12 cellular contexts compared by ENCODE assay signal in the genomic region with DNA sequence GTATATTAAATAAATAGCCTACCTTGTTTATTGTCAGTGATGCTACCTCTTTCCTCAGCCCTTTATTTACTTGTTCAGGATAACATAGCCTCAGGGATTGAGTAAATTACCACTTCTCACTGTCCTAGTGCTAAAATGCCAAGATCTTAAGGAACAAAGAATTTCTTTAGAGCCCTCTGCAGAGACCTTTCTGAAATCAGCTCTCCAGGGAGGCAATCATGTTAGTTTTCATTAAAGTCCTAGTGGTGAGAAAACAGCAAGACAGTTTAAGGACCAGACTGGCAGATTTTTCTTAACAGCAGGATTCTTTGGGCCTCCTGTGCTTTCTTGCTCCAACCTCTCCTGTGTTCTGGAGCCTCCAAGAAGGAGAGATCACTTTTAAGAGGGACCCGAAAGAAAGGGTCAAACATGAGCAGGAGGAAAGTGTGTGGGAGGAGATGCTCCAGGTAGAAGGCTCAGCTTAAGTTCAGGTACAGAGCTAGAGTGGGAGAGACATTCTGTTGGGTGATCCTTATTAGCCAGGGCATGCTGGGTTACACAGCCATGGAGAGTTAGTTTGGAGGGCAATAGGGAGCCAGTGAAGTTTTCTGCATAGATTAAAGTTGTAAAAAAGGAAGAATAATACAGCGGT. TPM values are rescaled to one million over a fixed set of nuclear protein-coding genes. Genes with fewer than 3 reads are reported as not detected.
DNase-seq lines count a peak whose midpoint lies in the region; TF ChIP-seq lines count a peak whose summit lies in the region.
"Had no signal": no experiment of that assay in that cellular context is flagged by ENCODE, and none has a peak within 500 bp of the region (broad histone marks: within the 10 kb centered on the region; RNA-seq: fewer than 3 reads in every experiment).

No MANE protein-coding gene starts in this region.

- peak; percentile 29 for DNase-seq in A673 (ENCODE audit: low spot score)
- peak; percentile 50 for DNase-seq in ELR (ENCODE audit: low read depth)
- no peak for DNase-seq in activated T-helper 2 cell treated with anti-CD3 and anti-CD28 coated beads, Interferon-gamma antibody, Interleukin-2, Interleukin-4, amounts not matched to agents 10 μg/mL and 5 μg/mL and 100 μg/mL, durations not matched to agents 14 hours and 24 hours and 36 hours (ENCODE audit: low spot score)
- DNase-seq in hepatic stellate cell (ENCODE audit: low spot score) = no peak
- no peak for DNase-seq in lower leg skin (ENCODE audit: low spot score in 2 of 2)
- DNase-seq in dorsolateral prefrontal cortex = no peak
- no peak for DNase-seq in Ammon's horn (ENCODE audit: low spot score)
- DNase-seq: DMS79 treated with DMSO at 0.1 percent for 48 hours, NCI-H1105, SIG-M5 had no signal

- H3K36me3 ChIP-seq in A673 (ENCODE audit: insufficient read depth, low read length, poor library complexity, severe bottlenecking) = no peaks in the 10 kb centered on the region
- H3K36me3 ChIP-seq: neutrophil had no signal

- no peaks in the 10 kb centered on the region for H3K9me3 ChIP-seq in A673 (ENCODE audit: low read depth, low read length, poor library complexity, severe bottlenecking)
- H3K9me3 ChIP-seq: neutrophil had no signal

- BruUV-seq in A673 (replicated peaks; lab: Mats Ljungman, UMichigan) = no TSS peak

- H3K27ac ChIP-seq in A673 (ENCODE audit: low read depth, low read length, poor library complexity, severe bottlenecking) (no peak overlapping the region), layer of hippocampus (ENCODE audit: low read depth, low read length) (peak overlapping the region; percentile 43), dorsolateral prefrontal cortex (peak overlapping the region in 4 of 59 donors; percentile 5 to 32 (median 26))
- H3K27ac ChIP-seq: neutrophil had no signal

- WGBS in lower leg skin, 2 donors = 77 to 85% methylated on average over 2 of the region's 2 CpGs

- no peaks in the 10 kb centered on the region for H3K4me1 ChIP-seq in A673 (ENCODE audit: insufficient read depth, low read length, poor library complexity, severe bottlenecking)

- POLR2A ChIA-PET in A673 (lab: Charles Lee; ENCODE audit: low non-redundant PET) = no interaction called here

- peaks cover 1% of the 10 kb centered on the region for H3K4me1 Mint-ChIP-seq in activated T-helper 2 cell treated with anti-CD3 and anti-CD28 coated beads, Interferon-gamma antibody, Interleukin-2, Interleukin-4, amounts not matched to agents 10 μg/mL and 5 μg/mL and 100 μg/mL, durations not matched to agents 14 hours and 24 hours and 36 hours (ENCODE audit: low read depth)

- H3K4me3 ChIP-seq in A673 (ENCODE audit: low read depth, low read length, poor library complexity, severe bottlenecking) (no peak overlapping the region), lower leg skin (ENCODE audit: low read depth, poor library complexity, severe bottlenecking) (no peak overlapping the region), dorsolateral prefrontal cortex (no peak overlapping the region)

- H3K4me3 Mint-ChIP-seq in activated T-helper 2 cell treated with anti-CD3 and anti-CD28 coated beads, Interferon-gamma antibody, Interleukin-2, Interleukin-4, amounts not matched to agents 10 μg/mL and 5 μg/mL and 100 μg/mL, durations not matched to agents 14 hours and 24 hours and 36 hours (ENCODE audit: low read depth) = peak overlapping the region; percentile 9

- CTCF ChIA-PET in A673 (lab: Charles Lee) = no interaction called here

- H3K9me3 Mint-ChIP-seq in activated T-helper 2 cell treated with anti-CD3 and anti-CD28 coated beads, Interferon-gamma antibody, Interleukin-2, Interleukin-4, amounts not matched to agents 10 μg/mL and 5 μg/mL and 100 μg/mL, durations not matched to agents 14 hours and 24 hours and 36 hours = no peaks in the 10 kb centered on the region

- H3K27me3 ChIP-seq in A673 (replicated peaks; ENCODE audit: insufficient read depth, low read depth, low read length, poor library complexity) (peaks cover 68% of the 10 kb centered on the region), layer of hippocampus (ENCODE audit: control insufficient read depth, insufficient read depth, low read length) (peaks cover 6% of the 10 kb centered on the region), dorsolateral prefrontal cortex (peaks cover 0 to 68% (median 28%) of the 10 kb centered on the region in 45 donors)

- TF ChIP-seq CTCF in A673 (conservative IDR thresholded peaks at IDR 0.05; ENCODE audit: low read depth, low read length) (no peak), lower leg skin (IDR thresholded peaks at IDR 0.05) (no peak), dorsolateral prefrontal cortex (IDR thresholded peaks at IDR 0.05 in 54 of 56, conservative IDR thresholded peaks at IDR 0.05 in 2 of 56; ENCODE audit: low read depth in 1 of 56, partially characterized antibody in 56 of 56) (peak in 2 of 56 donors; percentile 12 to 16)

- no peak for TF ChIP-seq POLR2A in lower leg skin (IDR thresholded peaks at IDR 0.05)

- H3K27ac Mint-ChIP-seq in activated T-helper 2 cell treated with anti-CD3 and anti-CD28 coated beads, Interferon-gamma antibody, Interleukin-2, Interleukin-4, amounts not matched to agents 10 μg/mL and 5 μg/mL and 100 μg/mL, durations not matched to agents 14 hours and 24 hours and 36 hours = no peak overlapping the region

- H3K36me3 Mint-ChIP-seq in activated T-helper 2 cell treated with anti-CD3 and anti-CD28 coated beads, Interferon-gamma antibody, Interleukin-2, Interleukin-4, amounts not matched to agents 10 μg/mL and 5 μg/mL and 100 μg/mL, durations not matched to agents 14 hours and 24 hours and 36 hours (ENCODE audit: low read depth) = no peaks in the 10 kb centered on the region

- intact Hi-C loops in A673 (cut with micrococcal nuclease; ENCODE audit: unreplicated experiment) = no loop called here
- intact Hi-C loops in activated T-helper 2 cell treated with anti-CD3 and anti-CD28 coated beads, Interferon-gamma antibody, Interleukin-2, Interleukin-4, amounts not matched to agents 10 μg/mL and 5 μg/mL and 100 μg/mL, durations not matched to agents 14 hours and 24 hours and 36 hours (cut with micrococcal nuclease) = no loop called here
- intact Hi-C loops in lower leg skin (cut with DNase I; ENCODE audit: low total_unique reads) = no loop called here
- intact Hi-C loops in dorsolateral prefrontal cortex (cut with DNase I) = no loop called here

- H3K27me3 Mint-ChIP-seq in activated T-helper 2 cell treated with anti-CD3 and anti-CD28 coated beads, Interferon-gamma antibody, Interleukin-2, Interleukin-4, amounts not matched to agents 10 μg/mL and 5 μg/mL and 100 μg/mL, durations not matched to agents 14 hours and 24 hours and 36 hours (ENCODE audit: low read depth) = peaks cover 53% of the 10 kb centered on the region

RNA-seq across cellular contexts. Expression of a gene that starts 1.2 kb away (rescaled TPM):
- total RNA-seq in A673 (2021) = 0.26 and 0.31 TPM in 2 replicates
- 0.02 TPM in 2 replicates for total RNA-seq in activated T-helper 2 cell treated with anti-CD3 and anti-CD28 coated beads, Interferon-gamma antibody, Interleukin-2, Interleukin-4, amounts not matched to agents 10 μg/mL and 5 μg/mL and 100 μg/mL, durations not matched to agents 14 hours and 24 hours and 36 hours
- 1 to 10 TPM in 2 of 4 donors, under 1 TPM in 2; 0.25 to 2.7 (median 1.1) TPM for total RNA-seq in lower leg skin
- 10 to 100 TPM in 74 of 120 experiments, 1 to 10 TPM in 46; 6.1 to 24.1 (median 10.6) TPM for total RNA-seq in dorsolateral prefrontal cortex

Comparison
In these comparisons a context has a peak if more than half of its experiments do, and no peak if none do; other contexts are left out.
1. DNase-seq: peak in A673 (single experiment) and ELR (single experiment); none in activated T-helper 2 cell treated with anti-CD3 and anti-CD28 coated beads, Interferon-gamma antibody, Interleukin-2, Interleukin-4, amounts not matched to agents 10 μg/mL and 5 μg/mL and 100 μg/mL, durations not matched to agents 14 hours and 24 hours and 36 hours (single experiment), hepatic stellate cell (single experiment), lower leg skin (0 of 2), dorsolateral prefrontal cortex (0 of 10) and Ammon's horn (single experiment).